11 cellular contexts compared by ENCODE assay signal in the genomic region with DNA sequence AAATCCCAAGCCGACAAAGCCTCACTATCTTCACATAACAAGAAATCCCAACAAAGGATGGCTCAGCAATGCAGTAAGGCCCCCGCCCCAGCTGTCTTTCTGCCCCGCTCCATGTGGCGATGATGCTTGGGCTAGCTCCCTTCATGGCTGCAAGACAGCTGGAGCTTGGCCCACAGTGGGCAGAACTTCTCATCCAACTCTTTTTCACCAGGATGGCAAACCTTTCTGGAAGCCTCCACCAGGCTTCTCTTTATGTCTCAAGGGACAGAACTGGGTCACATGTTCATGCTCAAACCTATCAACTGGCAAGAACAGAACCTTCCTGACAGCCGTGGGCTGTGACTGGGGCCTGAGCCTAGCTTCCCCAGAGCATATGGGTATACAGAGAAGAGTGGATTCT.
DNase-seq lines count a peak whose midpoint lies in the region; ATAC-seq and TF ChIP-seq lines count a peak whose summit lies in the region.
"Had no signal": no experiment of that assay in that cellular context is flagged by ENCODE, and none has a peak within 500 bp of the region (broad histone marks: within the 10 kb centered on the region; RNA-seq: fewer than 3 reads in every experiment).

No MANE protein-coding gene starts in this region.

- peak overlapping the region; percentile 64; the same call in 1 of the 2 replicates for H3K4me2 ChIP-seq in OCI-LY7 (ENCODE audit: low read length)

- TF ChIP-seq CTCF in CD8-positive, alpha-beta T cell (IDR thresholded peaks at IDR 0.05) = no peak
- TF ChIP-seq CTCF in OCI-LY7 (conservative IDR thresholded peaks at IDR 0.05; ENCODE audit: low read length) (no peak), esophagus muscularis mucosa (IDR thresholded peaks at IDR 0.05) (no peak), neutrophil (IDR thresholded peaks at IDR 0.05) (no peak)

- no peaks in the 10 kb centered on the region for H3K27me3 ChIP-seq in CD8-positive, alpha-beta T cell (ENCODE audit: insufficient read depth, low read length)
- H3K27me3 ChIP-seq in esophagus muscularis mucosa (no peaks in the 10 kb centered on the region), neutrophil (no peaks in the 10 kb centered on the region)

- TF ChIP-seq POLR2A in esophagus muscularis mucosa (IDR thresholded peaks at IDR 0.05; ENCODE audit: low read depth) = no peak

- peaks cover 49% of the 10 kb centered on the region for H3K36me3 Mint-ChIP-seq in CD8-positive, alpha-beta T cell
- H3K36me3 Mint-ChIP-seq in T-helper 2 cell treated with Interferon-gamma antibody and Interleukin-4, amounts not matched to agents 5 μg/mL and 100 μg/mL, for 36 hours (ENCODE audit: low read depth) = peaks cover 4% of the 10 kb centered on the region

- intact Hi-C loops in CD8-positive, alpha-beta T cell (cut with DNase I, micrococcal nuclease) = no loop called here
- intact Hi-C loops in OCI-LY7 (cut with micrococcal nuclease; ENCODE audit: unreplicated experiment) (no loop called here), esophagus muscularis mucosa (cut with DNase I) (loop anchor here (5.0 kb wide), 1 partner anchor 40 kb away; no protein-coding TSS in a partner anchor)

- peaks cover 57% of the 10 kb centered on the region for H3K4me1 ChIP-seq in CD8-positive, alpha-beta T cell (ENCODE audit: insufficient read depth, low read length)
- H3K4me1 ChIP-seq in OCI-LY7 (ENCODE audit: insufficient read depth, low read length, poor library complexity, severe bottlenecking) (peaks cover 36% of the 10 kb centered on the region), esophagus muscularis mucosa (peaks cover 36 to 87% (median 70%) of the 10 kb centered on the region in 4 donors), neutrophil (ENCODE audit: control insufficient read depth in 1 of 2, insufficient read depth in 1 of 2, low read depth in 1 of 2, low read length in 1 of 2) (peaks cover 0 to 11% of the 10 kb centered on the region in 2 experiments)

- peaks cover 5% of the 10 kb centered on the region; the same call in 1 of the 2 replicates for H4K20me1 ChIP-seq in OCI-LY7 (ENCODE audit: insufficient read depth, low read length)

- H3K79me2 ChIP-seq in OCI-LY7 (ENCODE audit: insufficient read depth, low read depth, low read length) = peaks cover 62% of the 10 kb centered on the region

- H3K4me1 Mint-ChIP-seq in CD8-positive, alpha-beta T cell (ENCODE audit: low read depth) = peaks cover 76% of the 10 kb centered on the region
- peaks cover 15% of the 10 kb centered on the region for H3K4me1 Mint-ChIP-seq in T-helper 2 cell treated with Interferon-gamma antibody and Interleukin-4, amounts not matched to agents 5 μg/mL and 100 μg/mL, for 36 hours (ENCODE audit: low read depth)

- no peak overlapping the region for H2AFZ ChIP-seq in OCI-LY7 (ENCODE audit: low read length)

- ATAC-seq in CD8-positive, alpha-beta T cell = peak; percentile 24
- ATAC-seq in GM21529 (IDR thresholded peaks at IDR 0.05; ENCODE audit: unreplicated experiment) = no peak

- H3K36me3 ChIP-seq in CD8-positive, alpha-beta T cell (ENCODE audit: insufficient read depth, low read length) = no peaks in the 10 kb centered on the region
- H3K36me3 ChIP-seq in OCI-LY7 (ENCODE audit: insufficient read depth, low read length) = peaks cover 24% of the 10 kb centered on the region
- no peaks in the 10 kb centered on the region for H3K36me3 ChIP-seq in esophagus muscularis mucosa
- H3K36me3 ChIP-seq in neutrophil = peaks cover 9% of the 10 kb centered on the region

- H3K27me3 Mint-ChIP-seq in CD8-positive, alpha-beta T cell (ENCODE audit: low read depth) = no peaks in the 10 kb centered on the region
- H3K27me3 Mint-ChIP-seq in T-helper 2 cell treated with Interferon-gamma antibody and Interleukin-4, amounts not matched to agents 5 μg/mL and 100 μg/mL, for 36 hours (ENCODE audit: low read depth) = no peaks in the 10 kb centered on the region

- no peak overlapping the region for H3K4me3 ChIP-seq in CD8-positive, alpha-beta T cell (ENCODE audit: low read depth, low read length)
- no peak overlapping the region for H3K4me3 ChIP-seq in OCI-LY7 (ENCODE audit: low read depth, low read length, poor library complexity, severe bottlenecking)
- no peak overlapping the region for H3K4me3 ChIP-seq in esophagus muscularis mucosa
- no peak overlapping the region for H3K4me3 ChIP-seq in neutrophil (ENCODE audit: low read depth in 1 of 2, low read length in 1 of 2)

- CTCF ChIA-PET in CD8-positive, alpha-beta T cell (lab: Charles Lee) = interaction anchor here (0.6 to 2.2 kb wide), 6 partner anchors 8 to 238 kb away, joined by 3 to 7 read pairs (median 4); no protein-coding TSS in a partner anchor
- CTCF ChIA-PET in OCI-LY7 (lab: Charles Lee; ENCODE audit: unreplicated experiment) = no interaction called here

- no peaks in the 10 kb centered on the region for H3K9me2 ChIP-seq in OCI-LY7 (ENCODE audit: insufficient read depth, low read length)

- no TSS peak for BruUV-seq in OCI-LY7 (replicated peaks; lab: Mats Ljungman, UMichigan)

- no peak overlapping the region for H3K4me3 Mint-ChIP-seq in CD8-positive, alpha-beta T cell
- no peak overlapping the region for H3K4me3 Mint-ChIP-seq in T-helper 2 cell treated with Interferon-gamma antibody and Interleukin-4, amounts not matched to agents 5 μg/mL and 100 μg/mL, for 36 hours

- WGBS in esophagus muscularis mucosa = 76% methylated on average over 5 of the region's 5 CpGs

- no peak for TF ChIP-seq EP300 in esophagus muscularis mucosa (IDR thresholded peaks at IDR 0.05)

- no peak for DNase-seq in CD8-positive, alpha-beta T cell
- DNase-seq in OCI-LY7 (ENCODE audit: low spot score) = peak; percentile 18
- no peak for DNase-seq in esophagus muscularis mucosa (ENCODE audit: extremely low spot score)
- no peak for DNase-seq in GDM1 (lab: John Stamatoyannopoulos, UW)
- DNase-seq in T-helper 2 cell treated with Interferon-gamma antibody and Interleukin-4, amounts not matched to agents 5 μg/mL and 100 μg/mL, for 36 hours (ENCODE audit: low spot score) = no peak
- no peak for DNase-seq in islet precursor cell
- DNase-seq: NCI-H2029 treated with DMSO at 0.1 percent for 48 hours; stimulated activated CD4-positive, alpha-beta T cell treated with anti-CD3 and anti-CD28 coated beads, Interleukin-15, amount 100 ng/mL, for 24 hours had no signal

- no peak overlapping the region for H3K27ac ChIP-seq in CD8-positive, alpha-beta T cell (ENCODE audit: low read depth, low read length)
- H3K27ac ChIP-seq in OCI-LY7 (ENCODE audit: low read depth, low read length, poor library complexity, severe bottlenecking) (peak overlapping the region; percentile 25), esophagus muscularis mucosa (replicated peaks in 1 of 4) (peak overlapping the region; percentile 24 to 49 (median 30)), neutrophil (peak overlapping the region; percentile 28)
- H3K27ac ChIP-seq: epithelial cell of prostate had no signal

- H3K9me3 ChIP-seq in CD8-positive, alpha-beta T cell (ENCODE audit: low read length) = no peaks in the 10 kb centered on the region
- no peaks in the 10 kb centered on the region for H3K9me3 ChIP-seq in OCI-LY7 (ENCODE audit: low read length)
- H3K9me3 ChIP-seq in esophagus muscularis mucosa = no peaks in the 10 kb centered on the region
- no peaks in the 10 kb centered on the region for H3K9me3 ChIP-seq in neutrophil

- POLR2A ChIA-PET in CD8-positive, alpha-beta T cell (lab: Charles Lee) = interaction anchor here (1.2 kb wide), 1 partner anchor 10 kb away, joined by 3 read pairs; no protein-coding TSS in a partner anchor
- POLR2A ChIA-PET in OCI-LY7 (lab: Charles Lee) = interaction anchor here (1.1 to 3.0 kb wide), 4 partner anchors 8 to 57 kb away, joined by 3 to 18 read pairs (median 8); no protein-coding TSS in a partner anchor

- H3K9me3 Mint-ChIP-seq in CD8-positive, alpha-beta T cell = no peaks in the 10 kb centered on the region
- no peaks in the 10 kb centered on the region for H3K9me3 Mint-ChIP-seq in T-helper 2 cell treated with Interferon-gamma antibody and Interleukin-4, amounts not matched to agents 5 μg/mL and 100 μg/mL, for 36 hours

- peak overlapping the region; percentile 14 for H3K27ac Mint-ChIP-seq in CD8-positive, alpha-beta T cell
- no peak overlapping the region for H3K27ac Mint-ChIP-seq in T-helper 2 cell treated with Interferon-gamma antibody and Interleukin-4, amounts not matched to agents 5 μg/mL and 100 μg/mL, for 36 hours
